ENCODE assay signal across 9 cellular contexts in the genomic region with DNA sequence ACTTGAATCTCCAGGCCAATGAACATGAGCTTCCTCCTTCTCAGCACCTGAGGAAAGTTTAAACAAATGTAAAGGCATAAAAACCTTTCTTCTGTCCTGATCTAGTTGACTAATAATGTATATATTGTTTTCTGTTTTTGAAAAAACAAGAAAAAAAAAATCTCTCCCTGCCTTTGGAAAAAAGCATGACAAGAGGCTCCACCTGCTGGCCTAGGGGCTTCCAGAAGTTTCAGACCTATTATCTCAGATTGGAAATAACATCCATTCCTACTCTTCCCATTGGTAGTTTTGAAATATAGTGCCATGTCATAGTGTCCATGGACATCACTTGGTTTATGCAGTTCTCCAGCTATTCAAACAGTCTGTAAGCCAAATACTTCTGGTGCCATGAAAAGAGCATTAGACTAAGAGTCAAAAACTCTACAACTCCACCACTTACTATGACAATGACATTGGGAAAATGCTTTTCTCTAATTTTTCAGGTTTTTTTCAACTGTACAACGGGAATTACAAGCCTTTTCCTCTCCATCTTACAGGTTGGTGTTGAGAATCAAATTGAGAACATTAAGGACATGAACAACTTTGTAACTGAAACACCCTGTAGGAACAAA.
DNase-seq lines count a peak whose midpoint lies in the region; ATAC-seq and TF ChIP-seq lines count a peak whose summit lies in the region.
"Had no signal": no experiment of that assay in that cellular context is flagged by ENCODE, and none has a peak within 500 bp of the region (broad histone marks: within the 10 kb centered on the region; RNA-seq: fewer than 3 reads in every experiment).

No MANE protein-coding gene starts in this region.

- no peak overlapping the region for H3K4me3 ChIP-seq in NT2/D1 (ENCODE audit: insufficient read length, low read depth)
- no peak overlapping the region for H3K4me3 ChIP-seq in osteoblast (ENCODE audit: insufficient read depth, low read length)

- H2AFZ ChIP-seq in osteoblast (ENCODE audit: low read length): no peak overlapping the region

- ATAC-seq in HG02938 (IDR thresholded peaks at IDR 0.05; ENCODE audit: unreplicated experiment): no peak
- ATAC-seq in HG03025 (IDR thresholded peaks at IDR 0.05; ENCODE audit: low FRiP score, unreplicated experiment): no peak
- no peak for ATAC-seq in HG02870 (IDR thresholded peaks at IDR 0.05; ENCODE audit: unreplicated experiment)
- ATAC-seq: activated CD8-positive, alpha-beta memory T cell treated with anti-CD3 and anti-CD28 coated beads, Interleukin-2, amount 10 ng/mL, durations not matched to agents 7 days and 5 days had no signal

- DNase-seq in NT2/D1 (ENCODE audit: low read depth, low spot score) (peak; percentile 2), fibroblast of gingiva (ENCODE audit: low read depth) (peak; percentile 9), osteoblast (ENCODE audit: insufficient read length, low spot score, missing footprints) (no peak), A172 (ENCODE audit: low spot score) (no peak)
- DNase-seq: activated CD8-positive, alpha-beta memory T cell treated with anti-CD3 and anti-CD28 coated beads, Interleukin-2, amount 10 ng/mL, durations not matched to agents 7 days and 5 days had no signal

- H4K20me1 ChIP-seq in osteoblast (ENCODE audit: insufficient read depth, low read length): no peaks in the 10 kb centered on the region

- H3K27ac ChIP-seq in osteoblast (ENCODE audit: low read depth, low read length): no peak overlapping the region

- TF ChIP-seq CTCF in GM12872 (IDR thresholded peaks at IDR 0.05; ENCODE audit: insufficient read depth, low read depth, low read length) (0 out of 3 replicates have a peak, but pooled peaks have one; percentile 3), osteoblast (IDR thresholded peaks at IDR 0.05; ENCODE audit: extremely low read depth, low read depth, low read length) (peak; percentile 41)

- H3K27me3 ChIP-seq in NT2/D1 (ENCODE audit: insufficient read depth, insufficient read length) (no peaks in the 10 kb centered on the region), osteoblast (ENCODE audit: insufficient read depth, low read length) (peaks cover 2% of the 10 kb centered on the region)

- no peak overlapping the region for H3K9ac ChIP-seq in NT2/D1 (ENCODE audit: insufficient read length, low read depth)

- no peaks in the 10 kb centered on the region for H3K36me3 ChIP-seq in NT2/D1 (ENCODE audit: insufficient read depth, insufficient read length, low read length)
- H3K36me3 ChIP-seq in osteoblast (ENCODE audit: insufficient read depth, low read length): no peaks in the 10 kb centered on the region

- no peaks in the 10 kb centered on the region for H3K79me2 ChIP-seq in osteoblast (ENCODE audit: insufficient read depth, low read length)

- no peak overlapping the region for H3K4me2 ChIP-seq in osteoblast (ENCODE audit: insufficient read depth, low read length)

- H3K4me1 ChIP-seq in NT2/D1 (ENCODE audit: insufficient read depth, insufficient read length) (peaks cover 3% of the 10 kb centered on the region), osteoblast (ENCODE audit: insufficient read depth, low read length) (no peaks in the 10 kb centered on the region)

- H3K9me3 ChIP-seq in NT2/D1 (ENCODE audit: insufficient read depth, low read length) (0 out of 2 replicates have a peak, but pooled peaks cover 3% of the 10 kb centered on the region), osteoblast (ENCODE audit: low read depth, low read length) (no peaks in the 10 kb centered on the region)

Comparison
In these comparisons a context has a peak if more than half of its experiments do, and no peak if none do; other contexts are left out.
1. DNase-seq: peak in NT2/D1 (single experiment) and fibroblast of gingiva (single experiment); none in osteoblast (single experiment) and A172 (single experiment).